11 cellular contexts compared by ENCODE assay signal in genomic region chr7:115009736-115010435, GRCh38.
A peak's percentile ranks its signal among the peaks of the same experiment; 100 is the strongest.
DNase-seq lines count a peak whose midpoint lies in the region; ATAC-seq and TF ChIP-seq lines count a peak whose summit lies in the region.
"Had no signal": no experiment of that assay in that cellular context is flagged by ENCODE, and none has a peak within 500 bp of the region (broad histone marks: within the 10 kb centered on the region; RNA-seq: fewer than 3 reads in every experiment).

No MANE protein-coding gene starts in this region.

- H3K4me1 ChIP-seq in left ventricle myocardium inferior: peaks cover 47% of the 10 kb centered on the region
- H3K4me1 ChIP-seq in spleen: peaks cover 26 to 69% (median 45%) of the 10 kb centered on the region in 6 donors

- ATAC-seq in activated CD8-positive, alpha-beta T cell treated with anti-CD3 and anti-CD28 coated beads for 36 hours: peak; percentile 47
- no peak for ATAC-seq in left lobe of liver

- 73 to 94% (median 79%) methylated on average over 1 of the region's 1 CpG for WGBS in spleen, 5 donors

- H3K4me3 Mint-ChIP-seq in activated CD8-positive, alpha-beta T cell treated with anti-CD3 and anti-CD28 coated beads for 36 hours: peak overlapping the region; percentile 54
- H3K4me3 Mint-ChIP-seq: endodermal cell had no signal

- H3K27ac Mint-ChIP-seq in activated CD8-positive, alpha-beta T cell treated with anti-CD3 and anti-CD28 coated beads for 36 hours: peak overlapping the region; percentile 89
- H3K27ac Mint-ChIP-seq: endodermal cell had no signal

- POLR2A ChIA-PET in activated CD8-positive, alpha-beta T cell treated with anti-CD3 and anti-CD28 coated beads for 36 hours (lab: Charles Lee): interaction anchor here (0.8 kb wide), 1 partner anchor 80 kb away, joined by 4 read pairs; no protein-coding TSS in a partner anchor

- H3K9me3 ChIP-seq in left ventricle myocardium inferior (replicated peaks) (no peaks in the 10 kb centered on the region), spleen (no peaks in the 10 kb centered on the region)

- CTCF ChIA-PET in activated CD8-positive, alpha-beta T cell treated with anti-CD3 and anti-CD28 coated beads for 36 hours (lab: Charles Lee): interaction anchor here (0.8 to 2.2 kb wide), 5 partner anchors 14 to 145 kb away, joined by 3 to 11 read pairs (median 5); no protein-coding TSS in a partner anchor

- H3K27ac ChIP-seq in left ventricle myocardium inferior (replicated peaks) (peak overlapping the region; percentile 69), spleen (peak overlapping the region; percentile 16 to 81 (median 62))

- H3K4me3 ChIP-seq in left ventricle myocardium inferior: no peak overlapping the region
- H3K4me3 ChIP-seq in spleen: no peak overlapping the region

- no peaks in the 10 kb centered on the region for H3K27me3 ChIP-seq in left ventricle myocardium inferior (ENCODE audit: low read depth)
- no peaks in the 10 kb centered on the region for H3K27me3 ChIP-seq in spleen (replicated peaks in 1 of 7)

- H3K27me3 Mint-ChIP-seq in activated CD8-positive, alpha-beta T cell treated with anti-CD3 and anti-CD28 coated beads for 36 hours: no peaks in the 10 kb centered on the region

- no peaks in the 10 kb centered on the region for H3K36me3 ChIP-seq in left ventricle myocardium inferior
- peaks cover 0 to 22% (median 0%) of the 10 kb centered on the region in 6 donors for H3K36me3 ChIP-seq in spleen

- no peak for TF ChIP-seq POLR2A in spleen (IDR thresholded peaks at IDR 0.05)

- intact Hi-C loops in activated CD8-positive, alpha-beta T cell treated with anti-CD3 and anti-CD28 coated beads for 36 hours (cut with micrococcal nuclease): loop anchor here (2.0 kb wide), 1 partner anchor 79 kb away; no protein-coding TSS in a partner anchor
- intact Hi-C loops in left ventricle myocardium inferior (cut with micrococcal nuclease) (no loop called here), spleen (cut with DNase I; ENCODE audit: low total_unique reads) (no loop called here)

- peaks cover 66% of the 10 kb centered on the region for H3K4me1 Mint-ChIP-seq in activated CD8-positive, alpha-beta T cell treated with anti-CD3 and anti-CD28 coated beads for 36 hours (ENCODE audit: low read depth)

- peaks cover 38% of the 10 kb centered on the region for H3K36me3 Mint-ChIP-seq in activated CD8-positive, alpha-beta T cell treated with anti-CD3 and anti-CD28 coated beads for 36 hours (ENCODE audit: low read depth)

- no peak for TF ChIP-seq CTCF in activated CD8-positive, alpha-beta T cell treated with anti-CD3 and anti-CD28 coated beads for 36 hours (IDR thresholded peaks at IDR 0.05)
- TF ChIP-seq CTCF in left ventricle myocardium inferior (IDR thresholded peaks at IDR 0.05; ENCODE audit: borderline replicate concordance): no peak
- no peak for TF ChIP-seq CTCF in spleen (IDR thresholded peaks at IDR 0.05 in 8 of 11, conservative IDR thresholded peaks at IDR 0.05 in 3 of 11)

- H3K9me3 Mint-ChIP-seq in activated CD8-positive, alpha-beta T cell treated with anti-CD3 and anti-CD28 coated beads for 36 hours: no peaks in the 10 kb centered on the region
- H3K9me3 Mint-ChIP-seq: endodermal cell had no signal

- DNase-seq in GM04503 (ENCODE audit: low read depth): peak; percentile 51
- no peak for DNase-seq in activated CD8-positive, alpha-beta T cell treated with anti-CD3 and anti-CD28 coated beads for 36 hours
- DNase-seq in left ventricle myocardium inferior: peak; percentile 28
- no peak for DNase-seq in spleen
- no peak for DNase-seq in NCI-H2081 treated with DMSO at 0.1 percent for 48 hours (lab: John Stamatoyannopoulos, UW)
- no peak for DNase-seq in GM19238 (ENCODE audit: insufficient read length, low spot score)
- DNase-seq in NK-92 (lab: John Stamatoyannopoulos, UW; ENCODE audit: unreplicated experiment): no peak
- DNase-seq in left lobe of liver (ENCODE audit: low spot score): no peak
- DNase-seq: activated CD4-positive, alpha-beta T cell treated with anti-CD3 and anti-CD28 coated beads for 48 hours; endodermal cell; NCI-H526 treated with DMSO at 0.1 percent for 48 hours had no signal

Comparison
In these comparisons a context has a peak if more than half of its experiments do, and no peak if none do; other contexts are left out.
1. DNase-seq: peak in GM04503 (single experiment) and left ventricle myocardium inferior (single experiment); none in activated CD8-positive, alpha-beta T cell treated with anti-CD3 and anti-CD28 coated beads for 36 hours (single experiment), spleen (single experiment), NCI-H2081 treated with DMSO at 0.1 percent for 48 hours (single experiment), GM19238 (single experiment), NK-92 (single experiment) and left lobe of liver (single experiment).